8 cellular contexts compared by ENCODE assay signal in genomic region chr1:93348104-93348780, GRCh38. TPM values are rescaled to one million over a fixed set of nuclear protein-coding genes. Genes with fewer than 3 reads are reported as not detected.
DNase-seq lines count a peak whose midpoint lies in the region; TF ChIP-seq lines count a peak whose summit lies in the region.

No MANE protein-coding gene starts in this region.

- no peak overlapping the region for H3K27ac ChIP-seq in MM.1S (ENCODE audit: low read length)
- H3K27ac ChIP-seq in effector memory CD4-positive, alpha-beta T cell (ENCODE audit: insufficient read depth, low read length, poor library complexity, severe bottlenecking), result peak overlapping the region; percentile 4
- no peak overlapping the region for H3K27ac ChIP-seq in neural progenitor cell
- H3K27ac ChIP-seq in RWPE1, result no peak overlapping the region

- H3K4me3 Mint-ChIP-seq in Caco-2 (ENCODE audit: unreplicated experiment), result peak overlapping the region; percentile 94
- peak overlapping the region; percentile 95 for H3K4me3 Mint-ChIP-seq in neural progenitor cell

- CTCF ChIA-PET in Caco-2 (lab: Charles Lee) (no interaction called here), RWPE1 (lab: Yijun Ruan, JAX) (no interaction called here)

- H3K9me3 ChIP-seq in Caco-2 (no peaks in the 10 kb centered on the region), MM.1S (replicated peaks; ENCODE audit: insufficient read depth, low read length) (no peaks in the 10 kb centered on the region), neural progenitor cell (ENCODE audit: low read depth) (no peaks in the 10 kb centered on the region)
- no peaks in the 10 kb centered on the region for H3K9me3 ChIP-seq in effector memory CD4-positive, alpha-beta T cell (ENCODE audit: control insufficient read depth, low read length)

- no TSS peak for BruUV-seq in Caco-2 (replicated peaks; lab: Mats Ljungman, UMichigan)

- H3K4me1 Mint-ChIP-seq in Caco-2 (ENCODE audit: low read depth, unreplicated experiment) (no peaks in the 10 kb centered on the region), neural progenitor cell (peaks cover 26% of the 10 kb centered on the region)

- H3K27ac Mint-ChIP-seq in Caco-2 (ENCODE audit: unreplicated experiment), result no peak overlapping the region
- H3K27ac Mint-ChIP-seq in neural progenitor cell, result no peak overlapping the region

- no peaks in the 10 kb centered on the region for H4K20me1 ChIP-seq in MM.1S (ENCODE audit: insufficient read depth, low read length)
- H4K20me1 ChIP-seq in neural progenitor cell (ENCODE audit: low read depth), result peaks cover 40% of the 10 kb centered on the region

- H2AFZ ChIP-seq in MM.1S (ENCODE audit: low read length) (no peak overlapping the region), neural progenitor cell (replicated peaks) (no peak overlapping the region)

- H3K4me3 ChIP-seq in Caco-2 (ENCODE audit: low read depth, low read length) (peak overlapping the region; percentile 18), MM.1S (ENCODE audit: low read length) (peak overlapping the region; percentile 75), neural progenitor cell (peak overlapping the region; percentile 72)
- H3K4me3 ChIP-seq in effector memory CD4-positive, alpha-beta T cell (ENCODE audit: insufficient read depth, low read depth, low read length, poor library complexity, severe bottlenecking), result peak overlapping the region; percentile 96

- H3K36me3 ChIP-seq in Caco-2 (ENCODE audit: control insufficient read depth, insufficient read depth, low read length) (no peaks in the 10 kb centered on the region), MM.1S (replicated peaks; ENCODE audit: insufficient read depth, low read length) (no peaks in the 10 kb centered on the region), neural progenitor cell (no peaks in the 10 kb centered on the region)
- no peaks in the 10 kb centered on the region for H3K36me3 ChIP-seq in effector memory CD4-positive, alpha-beta T cell (ENCODE audit: control insufficient read depth, insufficient read depth, low read length)

- POLR2A ChIA-PET in Caco-2 (lab: Charles Lee) (no interaction called here), RWPE1 (lab: Yijun Ruan, JAX; ENCODE audit: low non-redundant PET) (no interaction called here)

- no peaks in the 10 kb centered on the region for H3K9me2 ChIP-seq in MM.1S (replicated peaks; ENCODE audit: insufficient read depth, low read length)

- H3K79me2 ChIP-seq in MM.1S (ENCODE audit: low read length) (peaks cover 82% of the 10 kb centered on the region), neural progenitor cell (ENCODE audit: low read depth) (peaks cover 97% of the 10 kb centered on the region)

- peaks cover 6% of the 10 kb centered on the region; the same call in 1 of the 2 replicates for H3K4me1 ChIP-seq in Caco-2
- H3K4me1 ChIP-seq in MM.1S (ENCODE audit: low read length), result 0 out of 2 replicates have a peak, but pooled peaks cover 4% of the 10 kb centered on the region
- peaks cover 8% of the 10 kb centered on the region for H3K4me1 ChIP-seq in effector memory CD4-positive, alpha-beta T cell (ENCODE audit: control insufficient read depth, insufficient read depth, low read length, poor library complexity, severe bottlenecking)
- peaks cover 22% of the 10 kb centered on the region for H3K4me1 ChIP-seq in neural progenitor cell

- H3K4me2 ChIP-seq in MM.1S (ENCODE audit: low read depth, low read length) (peak overlapping the region; percentile 65), neural progenitor cell (peak overlapping the region; percentile 90)

- H3F3A ChIP-seq in MM.1S (ENCODE audit: insufficient read depth, low read length), result peaks cover 5% of the 10 kb centered on the region; the same call in 1 of the 2 replicates
- peaks cover 28% of the 10 kb centered on the region for H3F3A ChIP-seq in neural progenitor cell (ENCODE audit: low read depth)

- DNase-seq in Caco-2, result no peak
- no peak for DNase-seq in MM.1S
- no peak for DNase-seq in effector memory CD4-positive, alpha-beta T cell
- no peak for DNase-seq in neural progenitor cell (ENCODE audit: low spot score)
- DNase-seq in cerebellar nuclear complex (lab: John Stamatoyannopoulos, UW), result no peak
- no peak for DNase-seq in NCI-H2107 (lab: John Stamatoyannopoulos, UW)
- DNase-seq in NK-92 (lab: John Stamatoyannopoulos, UW; ENCODE audit: unreplicated experiment), result no peak
- no peak for DNase-seq in RWPE1 (ENCODE audit: low spot score)

- no peak for TF ChIP-seq CTCF in Caco-2 (IDR thresholded peaks at IDR 0.05; ENCODE audit: insufficient read depth in 1 of 2, low read depth in 1 of 2, low read length in 1 of 2, severe bottlenecking in 1 of 2, unreplicated experiment in 1 of 2)
- TF ChIP-seq CTCF in MM.1S (IDR thresholded peaks at IDR 0.05; ENCODE audit: low read length), result no peak
- no peak for TF ChIP-seq CTCF in neural progenitor cell (IDR thresholded peaks at IDR 0.05)
- TF ChIP-seq CTCF in RWPE1 (conservative IDR thresholded peaks at IDR 0.05; ENCODE audit: low read depth), result no peak

- H3K36me3 Mint-ChIP-seq in Caco-2 (ENCODE audit: insufficient read depth, unreplicated experiment) (peaks cover 8% of the 10 kb centered on the region), neural progenitor cell (peaks cover 8% of the 10 kb centered on the region)

- intact Hi-C loops in Caco-2 (cut with micrococcal nuclease; ENCODE audit: unreplicated experiment), result no loop called here

- H3K27me3 ChIP-seq in Caco-2 (replicated peaks; ENCODE audit: control insufficient read depth, insufficient read depth, low read length), result no peaks in the 10 kb centered on the region
- no peaks in the 10 kb centered on the region for H3K27me3 ChIP-seq in MM.1S (replicated peaks; ENCODE audit: insufficient read depth, low read length)
- no peaks in the 10 kb centered on the region for H3K27me3 ChIP-seq in effector memory CD4-positive, alpha-beta T cell (replicated peaks; ENCODE audit: control insufficient read depth, insufficient read depth, low read length, poor library complexity, severe bottlenecking)
- H3K27me3 ChIP-seq in neural progenitor cell, result no peaks in the 10 kb centered on the region

- H3K9ac ChIP-seq in MM.1S (ENCODE audit: low read length) (peak overlapping the region; percentile 89; the same call in 1 of the 2 replicates), neural progenitor cell (peak overlapping the region; percentile 88)

- H3K9me3 Mint-ChIP-seq in Caco-2 (ENCODE audit: unreplicated experiment) (no peaks in the 10 kb centered on the region), neural progenitor cell (no peaks in the 10 kb centered on the region)

- H3K27me3 Mint-ChIP-seq in Caco-2 (ENCODE audit: insufficient read depth, unreplicated experiment) (no peaks in the 10 kb centered on the region), neural progenitor cell (ENCODE audit: insufficient read depth, low read depth) (peaks cover 2% of the 10 kb centered on the region)

RNA-seq across cellular contexts. Expression of gene DR1, which starts 2.5 kb away (rescaled TPM):
- total RNA-seq in Caco-2 (2022) (29.9 and 30.5 TPM in 2 replicates), neural progenitor cell (ENCODE audit: low replicate concordance) (55.3 and 78.3 TPM in 2 replicates)

Comparison
In these comparisons a context has a peak if more than half of its experiments do, and no peak if none do; other contexts are left out.
1. H3K4me3 ChIP-seq: peak in every context shown above with its lines; median percentile 96 in effector memory CD4-positive, alpha-beta T cell; 75 in MM.1S; 72 in neural progenitor cell; 18 in Caco-2.